Comparison of ENCODE assay signal across 9 cellular contexts in genomic region chr16:13866073-13866472, GRCh38. TPM values are rescaled to one million over a fixed set of nuclear protein-coding genes. Genes with fewer than 3 reads are reported as not detected.
DNase-seq lines count a peak whose midpoint lies in the region; ATAC-seq and TF ChIP-seq lines count a peak whose summit lies in the region.
"Had no signal": no experiment of that assay in that cellular context is flagged by ENCODE, and none has a peak within 500 bp of the region (broad histone marks: within the 10 kb centered on the region; RNA-seq: fewer than 3 reads in every experiment).

No MANE protein-coding gene starts in this region.

- no peaks in the 10 kb centered on the region for H3F3A ChIP-seq in PC-9 (ENCODE audit: insufficient read depth, low read depth)

- H2AFZ ChIP-seq in PC-9 = no peak overlapping the region

- TF ChIP-seq CTCF in PC-9 (conservative IDR thresholded peaks at IDR 0.05) (peak; percentile 68), left ventricle myocardium inferior (IDR thresholded peaks at IDR 0.05; ENCODE audit: borderline replicate concordance) (peak; percentile 79), gastrocnemius medialis (IDR thresholded peaks at IDR 0.05 in 4 of 5, conservative IDR thresholded peaks at IDR 0.05 in 1 of 5) (peak; percentile 44 to 77 (median 63))

- H3K9me3 Mint-ChIP-seq in activated naive CD4-positive, alpha-beta T cell treated with anti-CD3 and anti-CD28 coated beads, Interleukin-2, amount 50 U/mL, for 72 hours = peaks cover 5 to 6% of the 10 kb centered on the region in 2 donors

- TF ChIP-seq POLR2A in gastrocnemius medialis (IDR thresholded peaks at IDR 0.05) = no peak

- H3K4me1 ChIP-seq in PC-9 (replicated peaks; ENCODE audit: insufficient read depth) = no peaks in the 10 kb centered on the region
- H3K4me1 ChIP-seq in left ventricle myocardium inferior = no peaks in the 10 kb centered on the region
- H3K4me1 ChIP-seq in gastrocnemius medialis = no peaks in the 10 kb centered on the region

- no peak overlapping the region for H3K27ac ChIP-seq in PC-9
- no peak overlapping the region for H3K27ac ChIP-seq in left ventricle myocardium inferior (replicated peaks)
- H3K27ac ChIP-seq in gastrocnemius medialis = no peak overlapping the region

- H3K36me3 ChIP-seq in PC-9 (ENCODE audit: low read depth) = no peaks in the 10 kb centered on the region
- no peaks in the 10 kb centered on the region for H3K36me3 ChIP-seq in left ventricle myocardium inferior
- H3K36me3 ChIP-seq in gastrocnemius medialis = no peaks in the 10 kb centered on the region

- no peak overlapping the region for H3K27ac Mint-ChIP-seq in activated naive CD4-positive, alpha-beta T cell treated with anti-CD3 and anti-CD28 coated beads, Interleukin-2, amount 50 U/mL, for 72 hours
- H3K27ac Mint-ChIP-seq: activated naive CD8-positive, alpha-beta T cell had no signal

- BruUV-seq in PC-9 (replicated peaks; lab: Mats Ljungman, UMichigan) = no TSS peak

- peaks cover 45% of the 10 kb centered on the region for H3K27me3 ChIP-seq in PC-9 (ENCODE audit: insufficient read depth, low read depth)
- no peaks in the 10 kb centered on the region for H3K27me3 ChIP-seq in left ventricle myocardium inferior (ENCODE audit: low read depth)
- no peaks in the 10 kb centered on the region for H3K27me3 ChIP-seq in gastrocnemius medialis

- DNase-seq in ELR (ENCODE audit: low read depth) (peak; percentile 67), PC-9 (peak; percentile 55 to 66), left ventricle myocardium inferior (peak; percentile 56), gastrocnemius medialis (peak; percentile 22 to 65)
- peak in 1 of 2 donors; percentile 52 for DNase-seq in activated naive CD4-positive, alpha-beta T cell treated with anti-CD3 and anti-CD28 coated beads, Interleukin-2, amount 50 U/mL, for 72 hours (ENCODE audit: low spot score in 2 of 2)

- CTCF ChIA-PET in PC-9 (lab: Charles Lee) = interaction anchor here (0.6 kb wide), 1 partner anchor 1418 kb away, joined by 6 read pairs; no protein-coding TSS in a partner anchor

- no peaks in the 10 kb centered on the region for H4K20me1 ChIP-seq in PC-9 (ENCODE audit: insufficient read depth)

- POLR2A ChIA-PET in PC-9 (lab: Charles Lee; ENCODE audit: unreplicated experiment) = no interaction called here

- peaks cover 5% of the 10 kb centered on the region; the same call in 1 of the 2 replicates for H3K9me3 ChIP-seq in PC-9 (ENCODE audit: insufficient read depth, low read depth)
- H3K9me3 ChIP-seq in left ventricle myocardium inferior (replicated peaks) = peaks cover 9% of the 10 kb centered on the region
- no peaks in the 10 kb centered on the region for H3K9me3 ChIP-seq in gastrocnemius medialis

- H3K36me3 Mint-ChIP-seq in activated naive CD4-positive, alpha-beta T cell treated with anti-CD3 and anti-CD28 coated beads, Interleukin-2, amount 50 U/mL, for 72 hours = no peaks in the 10 kb centered on the region
- H3K36me3 Mint-ChIP-seq: activated naive CD8-positive, alpha-beta T cell had no signal

- intact Hi-C loops in PC-9 (cut with micrococcal nuclease; ENCODE audit: unreplicated experiment) = loop anchor here (1.0 to 10.0 kb wide), 2 partner anchors 53 to 1411 kb away; no protein-coding TSS in a partner anchor
- intact Hi-C loops in left ventricle myocardium inferior (cut with micrococcal nuclease) = no loop called here
- intact Hi-C loops in gastrocnemius medialis (cut with DNase I; ENCODE audit: low total_unique reads) = loop anchor here (1.0 kb wide), 1 partner anchor 53 kb away; no protein-coding TSS in a partner anchor

- ATAC-seq in HG03103 (IDR thresholded peaks at IDR 0.05; ENCODE audit: low read depth, unreplicated experiment) (peak; percentile 63), gastrocnemius medialis (peak; percentile 78 to 97), HG03108 (IDR thresholded peaks at IDR 0.05; ENCODE audit: unreplicated experiment) (no peak), HG02763 (IDR thresholded peaks at IDR 0.05; ENCODE audit: unreplicated experiment) (no peak)
- peak; percentile 77 to 80 for ATAC-seq in activated naive CD4-positive, alpha-beta T cell treated with anti-CD3 and anti-CD28 coated beads, Interleukin-2, amount 50 U/mL, for 72 hours

- no peaks in the 10 kb centered on the region for H3K79me2 ChIP-seq in PC-9 (ENCODE audit: low read depth)

- H3K9me2 ChIP-seq in PC-9 (ENCODE audit: insufficient read depth) = no peaks in the 10 kb centered on the region

- no peak overlapping the region for H3K4me2 ChIP-seq in PC-9

- H3K4me3 ChIP-seq in PC-9 = no peak overlapping the region
- H3K4me3 ChIP-seq in left ventricle myocardium inferior = no peak overlapping the region
- no peak overlapping the region for H3K4me3 ChIP-seq in gastrocnemius medialis

- in situ Hi-C loops in gastrocnemius medialis (cut with MboI; ENCODE audit: low sequenced_read_pairs in 4 of 4) = no loop called here

RNA-seq across cellular contexts. Expression of gene ERCC4, which starts 53.9 kb away (rescaled TPM):
- 13.5 and 17.4 TPM in 2 replicates for total RNA-seq in PC-9 (2021)
- 10 to 100 TPM; 12.0 to 13.1 TPM for total RNA-seq in activated naive CD4-positive, alpha-beta T cell treated with anti-CD3 and anti-CD28 coated beads, Interleukin-2, amount 50 U/mL, for 72 hours
- total RNA-seq in left ventricle myocardium inferior = 8.2 TPM
- 10 to 100 TPM in 1 of 4 donors, 1 to 10 TPM in 3; 7.1 to 11.5 (median 8.4) TPM for total RNA-seq in gastrocnemius medialis

Comparison
In these comparisons a context has a peak if more than half of its experiments do, and no peak if none do; other contexts are left out.
1. ATAC-seq: peak in HG03103 (single experiment), activated naive CD4-positive, alpha-beta T cell treated with anti-CD3 and anti-CD28 coated beads, Interleukin-2, amount 50 U/mL, for 72 hours (2 of 2) and gastrocnemius medialis (2 of 2); none in HG03108 (single experiment) and HG02763 (single experiment).
2. Peak in every context shown above with its lines, with median percentiles within 50 percentile points of each other: CTCF ChIP-seq.